ENCODE assay signal across 17 cellular contexts in genomic region chr16:85946680-85947510, GRCh38. TPM values are rescaled to one million over a fixed set of nuclear protein-coding genes. Genes with fewer than 3 reads are reported as not detected.
DNase-seq lines count a peak whose midpoint lies in the region; ATAC-seq and TF ChIP-seq lines count a peak whose summit lies in the region.
"Had no signal": no experiment of that assay in that cellular context is flagged by ENCODE, and none has a peak within 500 bp of the region (broad histone marks: within the 10 kb centered on the region; RNA-seq: fewer than 3 reads in every experiment).

No MANE protein-coding gene starts in this region.

- TF ChIP-seq POLR2A in NB4 (IDR thresholded peaks at IDR 0.05; ENCODE audit: extremely low read depth, insufficient read length) (no peak), esophagus squamous epithelium (IDR thresholded peaks at IDR 0.05) (no peak)

- TF ChIP-seq CTCF in NB4 (IDR thresholded peaks at IDR 0.05; ENCODE audit: low read depth, low read length) (no peak), esophagus squamous epithelium (IDR thresholded peaks at IDR 0.05) (no peak)

- no peaks in the 10 kb centered on the region for H3K36me3 ChIP-seq in esophagus squamous epithelium
- H3K36me3 ChIP-seq: HAP-1, vagina had no signal

- H3K4me1 Mint-ChIP-seq in activated T-cell treated with anti-CD3 and anti-CD28 coated beads, Interleukin-2, amount 50 U/mL, for 72 hours (ENCODE audit: low read depth) = peaks cover 85% of the 10 kb centered on the region
- peaks cover 11 to 22% of the 10 kb centered on the region in 2 donors for H3K4me1 Mint-ChIP-seq in effector memory CD8-positive, alpha-beta T cell (ENCODE audit: low read depth in 2 of 2)

- peak overlapping the region; percentile 54 to 63 for H3K4me3 Mint-ChIP-seq in activated T-cell treated with anti-CD3 and anti-CD28 coated beads, Interleukin-2, amount 50 U/mL, for 72 hours
- peak overlapping the region; percentile 79 to 89 for H3K4me3 Mint-ChIP-seq in effector memory CD8-positive, alpha-beta T cell

- H3K9me3 Mint-ChIP-seq in activated T-cell treated with anti-CD3 and anti-CD28 coated beads, Interleukin-2, amount 50 U/mL, for 72 hours = no peaks in the 10 kb centered on the region
- H3K9me3 Mint-ChIP-seq in effector memory CD8-positive, alpha-beta T cell = no peaks in the 10 kb centered on the region

- no peak overlapping the region for H3K4me3 ChIP-seq in NB4 (ENCODE audit: low read depth, low read length)
- H3K4me3 ChIP-seq in esophagus squamous epithelium = no peak overlapping the region
- H3K4me3 ChIP-seq: HAP-1, SK-N-MC, vagina had no signal

- H3K27me3 Mint-ChIP-seq in activated T-cell treated with anti-CD3 and anti-CD28 coated beads, Interleukin-2, amount 50 U/mL, for 72 hours (ENCODE audit: low read depth) = peaks cover 33% of the 10 kb centered on the region
- H3K27me3 Mint-ChIP-seq in effector memory CD8-positive, alpha-beta T cell = peaks cover 5 to 18% of the 10 kb centered on the region in 2 donors

- no peaks in the 10 kb centered on the region for H3K9me3 ChIP-seq in esophagus squamous epithelium
- H3K9me3 ChIP-seq: HAP-1, vagina had no signal

- no peak overlapping the region for H3K27ac Mint-ChIP-seq in activated T-cell treated with anti-CD3 and anti-CD28 coated beads, Interleukin-2, amount 50 U/mL, for 72 hours
- H3K27ac Mint-ChIP-seq in effector memory CD8-positive, alpha-beta T cell = peak overlapping the region; percentile 77 to 86

- no peak for DNase-seq in activated T-cell treated with anti-CD3 and anti-CD28 coated beads, Interleukin-2, amount 50 U/mL, for 72 hours
- DNase-seq in activated T-cell treated with anti-CD3 and anti-CD28 coated beads, Interleukin-2, amount 50 U/mL, for 48 hours = no peak
- DNase-seq in NB4 (ENCODE audit: low read depth) (peak; percentile 38), cerebellum (ENCODE audit: low spot score) (no peak), esophagus squamous epithelium (lab: John Stamatoyannopoulos, UW) (no peak)
- no peak for DNase-seq in effector memory CD8-positive, alpha-beta T cell
- DNase-seq in stimulated activated naive CD8-positive, alpha-beta T cell treated with anti-CD3 and anti-CD28 coated beads, Interleukin-15, Interleukin-2, amounts not matched to agents 100 U/mL and 50 U/mL, for 24 hours = peak; percentile 23
- DNase-seq: DND-41; NK-92 treated with Interleukin-12 subunit alpha and Interleukin-12 subunit beta, amount 100 ng/mL, for 24 hours had no signal

- ATAC-seq in activated T-cell treated with anti-CD3 and anti-CD28 coated beads, Interleukin-2, amount 50 U/mL, for 72 hours (replicated peaks in 1 of 2) = no peak
- ATAC-seq in effector memory CD8-positive, alpha-beta T cell (replicated peaks) = peak; percentile 14
- ATAC-seq in stimulated activated naive CD8-positive, alpha-beta T cell treated with anti-CD3 and anti-CD28 coated beads, Interleukin-15, Interleukin-2, amounts not matched to agents 100 U/mL and 50 U/mL, for 24 hours = no peak
- no peak for ATAC-seq in GM21619 (IDR thresholded peaks at IDR 0.05; ENCODE audit: unreplicated experiment)

- no peaks in the 10 kb centered on the region for H3K4me1 ChIP-seq in esophagus squamous epithelium
- H3K4me1 ChIP-seq: HAP-1, vagina had no signal

- 71 to 79% methylated on average over 2 to 12 of the region's 12 CpGs for WGBS in esophagus squamous epithelium, 2 donors

- intact Hi-C loops in esophagus squamous epithelium (cut with DNase I) = no loop called here

- H3K27ac ChIP-seq in esophagus squamous epithelium = no peak overlapping the region
- H3K27ac ChIP-seq: SK-N-MC, vagina had no signal

- peaks cover 0 to 82% (median 0%) of the 10 kb centered on the region in 4 donors for H3K27me3 ChIP-seq in esophagus squamous epithelium
- H3K27me3 ChIP-seq: vagina had no signal

- H3K36me3 Mint-ChIP-seq in activated T-cell treated with anti-CD3 and anti-CD28 coated beads, Interleukin-2, amount 50 U/mL, for 72 hours (ENCODE audit: insufficient read depth in 2 of 2) = no peaks in the 10 kb centered on the region
- H3K36me3 Mint-ChIP-seq in effector memory CD8-positive, alpha-beta T cell (ENCODE audit: insufficient read depth) = no peaks in the 10 kb centered on the region

RNA-seq across cellular contexts. Expression of gene IRF8, which starts 47.9 kb away (rescaled TPM):
- 10 to 100 TPM; 46.8 to 52.4 TPM for total RNA-seq in activated T-cell treated with anti-CD3 and anti-CD28 coated beads, Interleukin-2, amount 50 U/mL, for 72 hours
- total RNA-seq in cerebellum = 3.7 TPM
- 10 to 100 TPM in 1 of 4 donors, 1 to 10 TPM in 2, not detected in 1; 1.4 to 13.0 (median 8.8) TPM for total RNA-seq in esophagus squamous epithelium
- total RNA-seq: bronchial epithelial cell, endothelial cell of umbilical vein, LHCN-M2, pulmonary artery endothelial cell had no signal

Comparison
In these comparisons a context has a peak if more than half of its experiments do, and no peak if none do; other contexts are left out.
1. DNase-seq: peak in NB4 (single experiment) and stimulated activated naive CD8-positive, alpha-beta T cell treated with anti-CD3 and anti-CD28 coated beads, Interleukin-15, Interleukin-2, amounts not matched to agents 100 U/mL and 50 U/mL, for 24 hours (single experiment); none in activated T-cell treated with anti-CD3 and anti-CD28 coated beads, Interleukin-2, amount 50 U/mL, for 72 hours (0 of 2), activated T-cell treated with anti-CD3 and anti-CD28 coated beads, Interleukin-2, amount 50 U/mL, for 48 hours (0 of 2), effector memory CD8-positive, alpha-beta T cell (0 of 3), cerebellum (single experiment) and esophagus squamous epithelium (single experiment).